9 cellular contexts compared by ENCODE assay signal in the genomic region with DNA sequence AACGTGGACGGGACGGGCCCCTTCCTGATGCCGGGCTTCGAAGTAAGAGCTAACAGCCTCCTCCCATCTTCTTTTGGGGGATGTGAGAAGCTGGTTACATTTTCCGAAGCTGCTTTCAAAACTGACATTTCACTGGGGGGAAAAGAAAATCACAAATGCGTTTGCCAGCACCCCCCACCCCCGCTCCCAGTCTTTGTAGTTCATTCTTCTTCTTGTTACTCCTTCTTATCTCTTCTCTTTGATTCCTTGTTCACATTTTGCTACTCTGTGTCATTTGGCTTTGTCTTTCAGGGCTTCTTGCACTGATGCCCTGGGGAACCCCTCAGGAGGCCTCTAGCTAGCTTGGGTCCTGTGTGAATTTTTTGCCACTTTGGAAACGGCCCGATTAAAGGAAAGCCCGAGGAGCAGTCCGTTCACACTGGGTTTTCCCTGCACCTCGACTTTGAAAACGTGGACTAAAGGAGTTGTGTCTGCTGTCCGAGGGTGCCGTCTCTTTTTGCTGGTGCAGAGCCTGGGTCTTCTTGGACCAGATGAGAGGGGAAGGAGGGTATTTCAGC. TPM values are rescaled to one million over a fixed set of nuclear protein-coding genes. Genes with fewer than 3 reads are reported as not detected.
DNase-seq lines count a peak whose midpoint lies in the region; ATAC-seq, FAIRE-seq and TF ChIP-seq lines count a peak whose summit lies in the region.
"Had no signal": no experiment of that assay in that cellular context is flagged by ENCODE, and none has a peak within 500 bp of the region (broad histone marks: within the 10 kb centered on the region; RNA-seq: fewer than 3 reads in every experiment).

No MANE protein-coding gene starts in this region.

- in situ Hi-C loops in GM23248 (cut with MboI), result no loop called here

- POLR2A ChIA-PET in WTC11 (lab: Charles Lee), result interaction anchor here (0.7 to 2.5 kb wide), 3 partner anchors 16 to 358 kb away, joined by 3 to 12 read pairs (median 3); no protein-coding TSS in a partner anchor

- peak overlapping the region; percentile 65 for H2AFZ ChIP-seq in GM23248
- peak overlapping the region; percentile 20 for H2AFZ ChIP-seq in smooth muscle cell (ENCODE audit: low read depth)

- no peak for ATAC-seq in WTC11
- ATAC-seq in GM19324 (IDR thresholded peaks at IDR 0.05; ENCODE audit: low FRiP score, unreplicated experiment), result no peak
- ATAC-seq in GM19455 (IDR thresholded peaks at IDR 0.05; ENCODE audit: unreplicated experiment), result no peak
- no peak for ATAC-seq in HG03565 (IDR thresholded peaks at IDR 0.05; ENCODE audit: unreplicated experiment)

- H3K4me3 Mint-ChIP-seq in WTC11, result peak overlapping the region; percentile 90

- H3K79me2 ChIP-seq in GM23248 (ENCODE audit: insufficient read depth) (peaks cover 60% of the 10 kb centered on the region), smooth muscle cell (ENCODE audit: low read depth) (peaks cover 58% of the 10 kb centered on the region)

- CTCF ChIA-PET in WTC11 (lab: Charles Lee), result interaction anchor here (0.5 to 3.7 kb wide), 18 partner anchors 8 to 155 kb away, joined by 3 to 62 read pairs (median 9); a partner anchor contains a TSS

- H3K9ac ChIP-seq in GM23248, result peak overlapping the region; percentile 88
- peak overlapping the region; percentile 81 for H3K9ac ChIP-seq in smooth muscle cell (ENCODE audit: low read depth)

- no peak for FAIRE-seq in H54 (lab: Jason Lieb, UNC)
- FAIRE-seq: TTC549 had no signal

- peaks cover 10% of the 10 kb centered on the region for H3F3A ChIP-seq in GM23248 (ENCODE audit: insufficient read depth)
- H3F3A ChIP-seq in smooth muscle cell (ENCODE audit: low read depth), result no peaks in the 10 kb centered on the region

- 0 out of 2 replicates have a peak, but pooled peaks cover 7% of the 10 kb centered on the region for H3K36me3 Mint-ChIP-seq in WTC11

- H4K20me1 ChIP-seq in GM23248 (ENCODE audit: insufficient read depth), result no peaks in the 10 kb centered on the region; the same call in 1 of the 2 replicates
- peaks cover 45% of the 10 kb centered on the region for H4K20me1 ChIP-seq in smooth muscle cell (ENCODE audit: low read depth)

- 5 to 8% methylated on average over 16 of the region's 16 CpGs for whole genome bisulfite sequencing in GM23248 (ENCODE audit: low coverage in 1 of 2, low lambda C conversion rate in 2 of 2, missing lambda C conversion rate in 2 of 2), 2 experiments
- WGBS in smooth muscle cell (ENCODE audit: low lambda C conversion rate), result 9% methylated on average over 16 of the region's 16 CpGs

- H3K27ac ChIP-seq in GM23248 (peak overlapping the region; percentile 50), smooth muscle cell (ENCODE audit: low read depth) (peak overlapping the region; percentile 51)

- DNase-seq in GM23248 (peak; percentile 57), WTC11 (ENCODE audit: low spot score) (no peak), fibroblast of the aortic adventitia (ENCODE audit: low read depth) (peak; percentile 22), smooth muscle cell (lab: John Stamatoyannopoulos, UW; ENCODE audit: unreplicated experiment) (no peak), H54 (ENCODE audit: insufficient read length, low spot score) (no peak)

- no peak for TF ChIP-seq POLR2A in H54 (IDR thresholded peaks at IDR 0.05; ENCODE audit: low read depth, low read length)

- peak overlapping the region; percentile 93 for H3K4me3 ChIP-seq in GM23248
- H3K4me3 ChIP-seq in fibroblast of the aortic adventitia (ENCODE audit: low read depth, low read length), result peak overlapping the region; percentile 92
- peak overlapping the region; percentile 84 for H3K4me3 ChIP-seq in smooth muscle cell

- H3K9me3 ChIP-seq in GM23248 (ENCODE audit: low read depth) (no peaks in the 10 kb centered on the region), smooth muscle cell (replicated peaks; ENCODE audit: low read depth) (no peaks in the 10 kb centered on the region)

- H3K4me2 ChIP-seq in GM23248 (ENCODE audit: unreplicated experiment) (peak overlapping the region; percentile 87), smooth muscle cell (peak overlapping the region; percentile 99)

- no peaks in the 10 kb centered on the region for H3K27me3 ChIP-seq in GM23248 (replicated peaks; ENCODE audit: insufficient read depth)
- no peaks in the 10 kb centered on the region for H3K27me3 ChIP-seq in smooth muscle cell (ENCODE audit: low read depth)

- TF ChIP-seq CTCF in WTC11 (IDR thresholded peaks at IDR 0.05) (no peak), fibroblast of the aortic adventitia (IDR thresholded peaks at IDR 0.05; ENCODE audit: insufficient read depth, low read length) (no peak), smooth muscle cell (IDR thresholded peaks at IDR 0.05; ENCODE audit: borderline replicate concordance, insufficient read depth, poor library complexity, severe bottlenecking) (no peak)

- H3K36me3 ChIP-seq in GM23248 (ENCODE audit: low read depth) (no peaks in the 10 kb centered on the region), smooth muscle cell (ENCODE audit: low read depth) (no peaks in the 10 kb centered on the region)

- H3K27me3 Mint-ChIP-seq in WTC11 (ENCODE audit: low read depth), result no peaks in the 10 kb centered on the region; the same call in 1 of the 2 replicates

- no peaks in the 10 kb centered on the region for H3K9me3 Mint-ChIP-seq in WTC11

- peak overlapping the region; percentile 86 for H3K27ac Mint-ChIP-seq in WTC11

- H3K4me1 ChIP-seq in GM23248 (ENCODE audit: insufficient read depth), result peaks cover 10% of the 10 kb centered on the region
- peaks cover 12% of the 10 kb centered on the region for H3K4me1 ChIP-seq in smooth muscle cell (ENCODE audit: low read depth)

- peaks cover 23% of the 10 kb centered on the region for H3K4me1 Mint-ChIP-seq in WTC11

- H3K9me2 ChIP-seq in GM23248 (ENCODE audit: insufficient read depth), result no peaks in the 10 kb centered on the region

TF ChIP-seq in WTC11, 78 proteins besides CTCF, POLR2A, EP300 and RAD21:
- TF ChIP-seq, protein P1, sequence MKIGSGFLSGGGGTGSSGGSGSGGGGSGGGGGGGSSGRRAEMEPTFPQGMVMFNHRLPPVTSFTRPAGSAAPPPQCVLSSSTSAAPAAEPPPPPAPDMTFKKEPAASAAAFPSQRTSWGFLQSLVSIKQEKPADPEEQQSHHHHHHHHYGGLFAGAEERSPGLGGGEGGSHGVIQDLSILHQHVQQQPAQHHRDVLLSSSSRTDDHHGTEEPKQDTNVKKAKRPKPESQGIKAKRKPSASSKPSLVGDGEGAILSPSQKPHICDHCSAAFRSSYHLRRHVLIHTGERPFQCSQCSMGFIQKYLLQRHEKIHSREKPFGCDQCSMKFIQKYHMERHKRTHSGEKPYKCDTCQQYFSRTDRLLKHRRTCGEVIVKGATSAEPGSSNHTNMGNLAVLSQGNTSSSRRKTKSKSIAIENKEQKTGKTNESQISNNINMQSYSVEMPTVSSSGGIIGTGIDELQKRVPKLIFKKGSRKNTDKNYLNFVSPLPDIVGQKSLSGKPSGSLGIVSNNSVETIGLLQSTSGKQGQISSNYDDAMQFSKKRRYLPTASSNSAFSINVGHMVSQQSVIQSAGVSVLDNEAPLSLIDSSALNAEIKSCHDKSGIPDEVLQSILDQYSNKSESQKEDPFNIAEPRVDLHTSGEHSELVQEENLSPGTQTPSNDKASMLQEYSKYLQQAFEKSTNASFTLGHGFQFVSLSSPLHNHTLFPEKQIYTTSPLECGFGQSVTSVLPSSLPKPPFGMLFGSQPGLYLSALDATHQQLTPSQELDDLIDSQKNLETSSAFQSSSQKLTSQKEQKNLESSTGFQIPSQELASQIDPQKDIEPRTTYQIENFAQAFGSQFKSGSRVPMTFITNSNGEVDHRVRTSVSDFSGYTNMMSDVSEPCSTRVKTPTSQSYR (CRISPR knock-in tag; IDR thresholded peaks at IDR 0.05), result no peak
- TF ChIP-seq ZNF263 (CRISPR knock-in tag; IDR thresholded peaks at IDR 0.05; ENCODE audit: low read depth) (no peak), SOX15 (CRISPR knock-in tag; IDR thresholded peaks at IDR 0.05) (no peak)
- TF ChIP-seq, protein P2, sequence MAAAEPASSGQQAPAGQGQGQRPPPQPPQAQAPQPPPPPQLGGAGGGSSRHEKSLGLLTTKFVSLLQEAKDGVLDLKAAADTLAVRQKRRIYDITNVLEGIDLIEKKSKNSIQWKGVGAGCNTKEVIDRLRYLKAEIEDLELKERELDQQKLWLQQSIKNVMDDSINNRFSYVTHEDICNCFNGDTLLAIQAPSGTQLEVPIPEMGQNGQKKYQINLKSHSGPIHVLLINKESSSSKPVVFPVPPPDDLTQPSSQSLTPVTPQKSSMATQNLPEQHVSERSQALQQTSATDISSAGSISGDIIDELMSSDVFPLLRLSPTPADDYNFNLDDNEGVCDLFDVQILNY (CRISPR knock-in tag; IDR thresholded peaks at IDR 0.05), result no peak

RNA-seq across cellular contexts. Expression of a gene that starts 1.3 kb away (rescaled TPM):
- 41.9 and 42.4 TPM in 2 replicates for total RNA-seq in GM23248 (2014; rRNA removed; shearing (Covaris generic))
- polyA plus RNA-seq in GM23248 (2016; fragmentation: Nextera tagmentation; extraction: Ambion mirVana) (5.3 TPM in 2 replicates), smooth muscle cell (39.3 and 48.1 TPM in 2 replicates)
- total RNA-seq in WTC11 (2021) (125 to 126 TPM (median 126 TPM) in 3 replicates), fibroblast of the aortic adventitia (ENCODE audit: low replicate concordance) (16.4 and 39.6 TPM in 2 replicates), smooth muscle cell (22.7 and 25.4 TPM in 2 replicates)

RNA-seq across cellular contexts. Expression of a gene that starts 24.4 kb away (rescaled TPM):
- total RNA-seq in GM23248 (2014; rRNA removed; shearing (Covaris generic)), result 0.22 TPM in 1 of 2 replicates, not detected in the other
- polyA plus RNA-seq in GM23248 (2016; fragmentation: Nextera tagmentation; extraction: Ambion mirVana) (0.20 and 0.42 TPM in 2 replicates), smooth muscle cell (0.79 and 1.5 TPM in 2 replicates)
- total RNA-seq in WTC11 (2021) (0.23 TPM in 1 of 3 replicates, not detected in the others), fibroblast of the aortic adventitia (ENCODE audit: low replicate concordance) (0.41 and 0.81 TPM in 2 replicates), smooth muscle cell (0.13 TPM in 1 of 2 replicates, not detected in the other)

RNA-seq across cellular contexts. Expression of a gene that starts 36.6 kb away (rescaled TPM):
- 58.7 and 66.4 TPM in 2 replicates for total RNA-seq in GM23248 (2014; rRNA removed; shearing (Covaris generic))
- polyA plus RNA-seq in GM23248 (2016; fragmentation: Nextera tagmentation; extraction: Ambion mirVana), result 66.7 and 68.2 TPM in 2 replicates
- 28.5 to 40.9 TPM (median 40.6 TPM) in 3 replicates for total RNA-seq in WTC11 (2021)
- total RNA-seq in fibroblast of the aortic adventitia (ENCODE audit: low replicate concordance), result 30.2 and 44.3 TPM in 2 replicates
- 30.7 and 44.4 TPM in 2 replicates for total RNA-seq in smooth muscle cell
- 99.9 and 107 TPM in 2 replicates for polyA plus RNA-seq in smooth muscle cell

RNA-seq across cellular contexts. Expression of a gene that starts 55.8 kb away (rescaled TPM):
- total RNA-seq in GM23248 (2014; rRNA removed; shearing (Covaris generic)), result 114 and 140 TPM in 2 replicates
- polyA plus RNA-seq in GM23248 (2016; fragmentation: Nextera tagmentation; extraction: Ambion mirVana) (57.3 and 61.5 TPM in 2 replicates), smooth muscle cell (89.8 and 90.6 TPM in 2 replicates)
- total RNA-seq in WTC11 (2021) (63.3 to 65.5 TPM (median 64.4 TPM) in 3 replicates), fibroblast of the aortic adventitia (ENCODE audit: low replicate concordance) (68.7 and 89.1 TPM in 2 replicates), smooth muscle cell (89.3 and 106 TPM in 2 replicates)

RNA-seq across cellular contexts. Expression of a gene that starts 56.0 kb away (rescaled TPM):
- 37.6 and 57.5 TPM in 2 replicates for total RNA-seq in GM23248 (2014; rRNA removed; shearing (Covaris generic))
- polyA plus RNA-seq in GM23248 (2016; fragmentation: Nextera tagmentation; extraction: Ambion mirVana) (20.3 and 20.8 TPM in 2 replicates), smooth muscle cell (14.9 and 25.8 TPM in 2 replicates)
- total RNA-seq in WTC11 (2021) (30.0 to 33.8 TPM (median 32.0 TPM) in 3 replicates), fibroblast of the aortic adventitia (ENCODE audit: low replicate concordance) (18.4 and 41.5 TPM in 2 replicates), smooth muscle cell (14.7 and 16.8 TPM in 2 replicates)

Comparison
In these comparisons a context has a peak if more than half of its experiments do, and no peak if none do; other contexts are left out.
1. DNase-seq: peak in GM23248 (single experiment) and fibroblast of the aortic adventitia (single experiment); none in WTC11 (single experiment), smooth muscle cell (single experiment) and H54 (single experiment).
2. Peak in every context shown above with its lines, with median percentiles within 50 percentile points of each other: H3K4me3 ChIP-seq.